16 cellular contexts compared by ENCODE assay signal in genomic region chrX:115503099-115503498, GRCh38. TPM values are rescaled to one million over a fixed set of nuclear protein-coding genes. Genes with fewer than 3 reads are reported as not detected.
DNase-seq lines count a peak whose midpoint lies in the region; ATAC-seq and TF ChIP-seq lines count a peak whose summit lies in the region.
"Had no signal": no experiment of that assay in that cellular context is flagged by ENCODE, and none has a peak within 500 bp of the region (broad histone marks: within the 10 kb centered on the region; RNA-seq: fewer than 3 reads in every experiment).

No MANE protein-coding gene starts in this region.

- H3K27ac ChIP-seq in H9 (ENCODE audit: insufficient read length, low read depth, low read length): no peak overlapping the region
- peak overlapping the region; percentile 9 for H3K27ac ChIP-seq in smooth muscle cell (ENCODE audit: low read depth)
- H3K27ac ChIP-seq in foreskin keratinocyte: no peak overlapping the region
- H3K27ac ChIP-seq: A549 had no signal

- no peak overlapping the region for H2BK15ac ChIP-seq in H9 (ENCODE audit: low read depth, low read length)

- H3K18ac ChIP-seq in H9 (ENCODE audit: insufficient read length, low read depth, low read length): no peak overlapping the region

- no peak for TF ChIP-seq CTCF in H9 (conservative IDR thresholded peaks at IDR 0.05)
- no peak for TF ChIP-seq CTCF in chondrocyte (IDR thresholded peaks at IDR 0.05)
- TF ChIP-seq CTCF in smooth muscle cell (IDR thresholded peaks at IDR 0.05; ENCODE audit: borderline replicate concordance, insufficient read depth, poor library complexity, severe bottlenecking): no peak
- TF ChIP-seq CTCF in foreskin keratinocyte (conservative IDR thresholded peaks at IDR 0.05): no peak

- H4K91ac ChIP-seq in H9 (ENCODE audit: insufficient read length, low read depth, low read length): no peak overlapping the region

- H3K4ac ChIP-seq in H9 (ENCODE audit: low read depth, low read length): no peak overlapping the region

- H3K4me3 Mint-ChIP-seq in H9 (no peak overlapping the region), chondrocyte (ENCODE audit: unreplicated experiment) (no peak overlapping the region)

- no peak overlapping the region for H2BK12ac ChIP-seq in H9 (ENCODE audit: insufficient read length, low read depth, low read length)

- no peak overlapping the region for H3K23ac ChIP-seq in H9 (ENCODE audit: insufficient read length, low read depth, low read length)

- no peak overlapping the region for H3K4me3 ChIP-seq in smooth muscle cell
- H3K4me3 ChIP-seq: A549; BLaER1 treated with 17β-estradiol and CSF1 and Interleukin-3, amounts not matched to agents 10 nM and 100 nM; HAP-1 had no signal

- no peak overlapping the region for H3T11ph ChIP-seq in H9 (ENCODE audit: low read length)

- H3K27me3 ChIP-seq in H9 (ENCODE audit: insufficient read depth, low read length) (no peaks in the 10 kb centered on the region), smooth muscle cell (ENCODE audit: low read depth) (no peaks in the 10 kb centered on the region), foreskin keratinocyte (no peaks in the 10 kb centered on the region)

- H4K20me1 ChIP-seq in H9 (ENCODE audit: control insufficient read depth, insufficient read depth, insufficient read length) (no peaks in the 10 kb centered on the region), smooth muscle cell (ENCODE audit: low read depth) (no peaks in the 10 kb centered on the region)
- H4K20me1 ChIP-seq: BLaER1 treated with 17β-estradiol and CSF1 and Interleukin-3, amounts not matched to agents 10 nM and 100 nM had no signal

- H2BK120ac ChIP-seq in H9 (ENCODE audit: low read depth, low read length, poor library complexity, severe bottlenecking): no peak overlapping the region

- H4K8ac ChIP-seq in H9 (replicated peaks; ENCODE audit: insufficient read length, low read depth, low read length): no peak overlapping the region

- H4K5ac ChIP-seq in H9 (ENCODE audit: insufficient read length, low read depth, low read length): no peak overlapping the region

- H2BK20ac ChIP-seq in H9 (ENCODE audit: low read depth, low read length, poor library complexity, severe bottlenecking): peak overlapping the region; percentile 75

- H3K14ac ChIP-seq in H9 (ENCODE audit: insufficient read depth, low read length): no peak overlapping the region

- H3K36me3 ChIP-seq in smooth muscle cell (ENCODE audit: low read depth): no peaks in the 10 kb centered on the region
- H3K36me3 ChIP-seq: BLaER1 treated with 17β-estradiol and CSF1 and Interleukin-3, amounts not matched to agents 10 nM and 100 nM; HAP-1 had no signal

- H3K23me2 ChIP-seq in H9 (ENCODE audit: insufficient read length, low read depth, low read length, poor library complexity, severe bottlenecking): no peaks in the 10 kb centered on the region

- no peak overlapping the region for H3K56ac ChIP-seq in H9 (ENCODE audit: insufficient read length, low read depth, low read length)

- no peak overlapping the region for H2AK5ac ChIP-seq in H9 (ENCODE audit: insufficient read length, low read length)

- WGBS in H9 (ENCODE audit: extremely low coverage, insufficient read length, low lambda C conversion rate): no CpG with 5 or more reads among the region's 3 CpGs
- WGBS in smooth muscle cell (ENCODE audit: low lambda C conversion rate): 41% methylated on average over 3 of the region's 3 CpGs

- no peak overlapping the region for H3K4me2 ChIP-seq in H9 (ENCODE audit: insufficient read depth, insufficient read length, low read length)
- H3K4me2 ChIP-seq in smooth muscle cell: peak overlapping the region; percentile 1
- H3K4me2 ChIP-seq: A549 had no signal

- no peaks in the 10 kb centered on the region for H3F3A ChIP-seq in smooth muscle cell (ENCODE audit: low read depth)

- H3K9me3 ChIP-seq in H9 (ENCODE audit: control insufficient read depth, low read depth, low read length) (no peaks in the 10 kb centered on the region), smooth muscle cell (replicated peaks; ENCODE audit: low read depth) (no peaks in the 10 kb centered on the region)
- H3K9me3 ChIP-seq: A549, HAP-1 had no signal

- H3K4me1 ChIP-seq in H9 (ENCODE audit: insufficient read depth, low read length) (peaks cover 3% of the 10 kb centered on the region; the same call in 1 of the 2 replicates), smooth muscle cell (ENCODE audit: low read depth) (peaks cover 10% of the 10 kb centered on the region), foreskin keratinocyte (no peaks in the 10 kb centered on the region)
- H3K4me1 ChIP-seq: A549, HAP-1 had no signal

- peak; percentile 7 for DNase-seq in ELF-1 (ENCODE audit: low read depth, low spot score)
- DNase-seq in H9: no peak
- DNase-seq in chondrocyte (ENCODE audit: low spot score): no peak
- DNase-seq in smooth muscle cell (lab: John Stamatoyannopoulos, UW; ENCODE audit: unreplicated experiment): no peak
- DNase-seq in NCI-H146 (lab: John Stamatoyannopoulos, UW): no peak
- no peak for DNase-seq in foreskin keratinocyte
- DNase-seq: KBM-7, NCI-H1436 treated with DMSO at 0.1 percent for 48 hours, NCI-H2107, NCI-H2227 treated with DMSO at 0.1 percent for 48 hours, NCI-H524 had no signal

- H2AFZ ChIP-seq in H9 (ENCODE audit: low read length): no peak overlapping the region
- peak overlapping the region; percentile 22 for H2AFZ ChIP-seq in smooth muscle cell (ENCODE audit: low read depth)

- H3K9me3 Mint-ChIP-seq in H9 (no peaks in the 10 kb centered on the region; a peak in 1 of 5 replicates), chondrocyte (ENCODE audit: low read depth) (no peaks in the 10 kb centered on the region)

- H3K36me3 Mint-ChIP-seq in H9 (ENCODE audit: insufficient read depth in 1 of 3, low read depth in 3 of 3) (peaks cover 0 to 3% (median 0%) of the 10 kb centered on the region in 3 experiments; a peak in 2 of 7 replicates), chondrocyte (ENCODE audit: low read depth) (no peaks in the 10 kb centered on the region)

- H3K27ac Mint-ChIP-seq in H9 (no peak overlapping the region), chondrocyte (ENCODE audit: unreplicated experiment) (peak overlapping the region; percentile 46)

- ATAC-seq in HG02970 (IDR thresholded peaks at IDR 0.05; ENCODE audit: low FRiP score, unreplicated experiment): no peak
- ATAC-seq in GM18861 (IDR thresholded peaks at IDR 0.05; ENCODE audit: unreplicated experiment): no peak
- no peak for ATAC-seq in foreskin keratinocyte
- ATAC-seq: A549 had no signal

- H3K79me1 ChIP-seq in H9 (ENCODE audit: insufficient read depth, low read depth, low read length, poor library complexity, severe bottlenecking): no peaks in the 10 kb centered on the region

- H3K79me2 ChIP-seq in H9 (ENCODE audit: insufficient read depth, low read length): no peaks in the 10 kb centered on the region
- no peaks in the 10 kb centered on the region for H3K79me2 ChIP-seq in smooth muscle cell (ENCODE audit: low read depth)

- no peaks in the 10 kb centered on the region; the same call in 1 of the 2 replicates for H3K27me3 Mint-ChIP-seq in H9 (ENCODE audit: low read depth)
- H3K27me3 Mint-ChIP-seq in chondrocyte (ENCODE audit: low read depth): no peaks in the 10 kb centered on the region

- no peak overlapping the region for H3K9ac ChIP-seq in H9 (ENCODE audit: extremely low read depth, insufficient read length, low read length)
- no peak overlapping the region for H3K9ac ChIP-seq in smooth muscle cell (ENCODE audit: low read depth)
- H3K9ac ChIP-seq: BLaER1 treated with 17β-estradiol and CSF1 and Interleukin-3, amounts not matched to agents 10 nM and 100 nM had no signal

- H3K4me1 Mint-ChIP-seq in H9: peaks cover 30 to 39% of the 10 kb centered on the region in 2 experiments
- peaks cover 40% of the 10 kb centered on the region for H3K4me1 Mint-ChIP-seq in chondrocyte (ENCODE audit: low read depth)

- H2BK5ac ChIP-seq in H9 (ENCODE audit: insufficient read length, low read length): no peak overlapping the region

RNA-seq across cellular contexts. Expression of gene PLS3, which starts 57.9 kb away (rescaled TPM):
- total RNA-seq in H9 (2021) (315 TPM in 2 replicates), chondrocyte (587 to 660 TPM (median 642 TPM) in 3 replicates), smooth muscle cell (609 and 1,026 TPM in 2 replicates), foreskin keratinocyte (292 and 305 TPM in 2 replicates)
- polyA plus RNA-seq in smooth muscle cell (305 and 318 TPM in 2 replicates), foreskin keratinocyte (116 and 129 TPM in 2 replicates)
